In genomic region chr6:83464741-83465140, GRCh38 we compare ENCODE assay signal across 26 cellular contexts. TPM values are rescaled to one million over a fixed set of nuclear protein-coding genes. Genes with fewer than 3 reads are reported as not detected.
DNase-seq lines count a peak whose midpoint lies in the region; ATAC-seq, FAIRE-seq and TF ChIP-seq lines count a peak whose summit lies in the region.
"Had no signal": no experiment of that assay in that cellular context is flagged by ENCODE, and none has a peak within 500 bp of the region (broad histone marks: within the 10 kb centered on the region; RNA-seq: fewer than 3 reads in every experiment).

No MANE protein-coding gene starts in this region.

- H3K36me3 ChIP-seq in RWPE2 (ENCODE audit: low read depth): no peaks in the 10 kb centered on the region
- H3K36me3 ChIP-seq in small intestine (ENCODE audit: control insufficient read depth in 2 of 2, insufficient read depth in 2 of 2, low read length in 2 of 2): no peaks in the 10 kb centered on the region
- H3K36me3 ChIP-seq: spleen, vagina had no signal

- no peak for TF ChIP-seq CTCF in RWPE2 (IDR thresholded peaks at IDR 0.05; ENCODE audit: poor library complexity, severe bottlenecking)
- no peak for TF ChIP-seq CTCF in foreskin keratinocyte (conservative IDR thresholded peaks at IDR 0.05)

- ATAC-seq in RWPE2 (ENCODE audit: low read depth): peak; percentile 92
- peak; percentile 99 for ATAC-seq in foreskin keratinocyte
- ATAC-seq in GM19455 (IDR thresholded peaks at IDR 0.05; ENCODE audit: unreplicated experiment): no peak
- ATAC-seq: stimulated activated memory B cell treated with anti-CD40 and anti-IgM and Interleukin-4, amounts not matched to agents 10 μg/mL and 1 μg/mL and 100 μg/mL, for 72 hours; WTC11 had no signal

- no peak for FAIRE-seq in small intestine (lab: Jason Lieb, UNC)
- FAIRE-seq: GM12891 had no signal

- no peaks in the 10 kb centered on the region for H3K27me3 ChIP-seq in RWPE2 (ENCODE audit: insufficient read depth, poor library complexity, severe bottlenecking)
- no peaks in the 10 kb centered on the region for H3K27me3 ChIP-seq in foreskin keratinocyte
- H3K27me3 ChIP-seq in small intestine (ENCODE audit: control insufficient read depth in 2 of 2, insufficient read depth in 2 of 2, low read length in 2 of 2): no peaks in the 10 kb centered on the region
- H3K27me3 ChIP-seq: spleen, vagina had no signal

- no peaks in the 10 kb centered on the region for H3K9me3 ChIP-seq in RWPE2 (ENCODE audit: severe bottlenecking)
- H3K9me3 ChIP-seq in small intestine (ENCODE audit: control insufficient read depth, low read depth): no peaks in the 10 kb centered on the region
- H3K9me3 ChIP-seq: spleen, vagina had no signal

- peak; percentile 26 for DNase-seq in HT1080 (ENCODE audit: low read depth)
- DNase-seq in RWPE2 (ENCODE audit: low spot score): no peak
- peak; percentile 78 to 91 for DNase-seq in foreskin keratinocyte
- peak; percentile 92 for DNase-seq in small intestine
- DNase-seq in NCI-H146 treated with DMSO at 0.1 percent for 48 hours (lab: John Stamatoyannopoulos, UW; ENCODE audit: unreplicated experiment): no peak
- DNase-seq in activated T-cell treated with anti-CD3 and anti-CD28 coated beads, Interleukin-2, amount 50 U/mL, for 1 hour: no peak
- DNase-seq: activated CD4-positive, alpha-beta T cell treated with anti-CD3 and anti-CD28 coated beads, Interleukin-2, amount 50 U/mL, for 1 hour; activated naive CD4-positive, alpha-beta T cell treated with anti-CD3 and anti-CD28 coated beads, Interleukin-2, amount 10 ng/mL, durations not matched to agents 7 days and 5 days; C1 segment of cervical spinal cord; Calu3; dermis blood vessel endothelial cell; H9; naive B cell; NCI-H146; NCI-H2171; NCI-H526; occipital lobe; Right ventricle myocardium superior; spleen; stimulated activated CD4-positive, alpha-beta T cell treated with anti-CD3 and anti-CD28 coated beads, Interleukin-2, amount 100 ng/mL, for 48 hours had no signal

- H3K4me3 ChIP-seq in RWPE2 (ENCODE audit: severe bottlenecking) (no peak overlapping the region), small intestine (ENCODE audit: low read depth in 1 of 2, low read length in 2 of 2) (no peak overlapping the region)
- H3K4me3 ChIP-seq: spleen, vagina had no signal

- peak overlapping the region; percentile 79 for H3K27ac ChIP-seq in RWPE2 (ENCODE audit: poor library complexity, severe bottlenecking)
- H3K27ac ChIP-seq in foreskin keratinocyte: peak overlapping the region; percentile 55
- peak overlapping the region in 1 of 2 donors; percentile 36 for H3K27ac ChIP-seq in small intestine (ENCODE audit: low read depth in 1 of 2, low read length in 1 of 2)
- H3K27ac ChIP-seq: vagina had no signal

- H3K4me1 ChIP-seq in RWPE2 (ENCODE audit: insufficient read depth, poor library complexity, severe bottlenecking): peaks cover 18% of the 10 kb centered on the region
- peaks cover 22% of the 10 kb centered on the region for H3K4me1 ChIP-seq in foreskin keratinocyte
- no peaks in the 10 kb centered on the region for H3K4me1 ChIP-seq in small intestine (ENCODE audit: control insufficient read depth in 2 of 2, insufficient read depth in 1 of 2, low read depth in 1 of 2, low read length in 1 of 2)
- H3K4me1 ChIP-seq: vagina had no signal

- 14 to 61% (median 46%) methylated on average over 3 of the region's 3 CpGs for WGBS in small intestine, 3 donors

RNA-seq across cellular contexts. Expression of gene ME1, which starts 33.9 kb away (rescaled TPM):
- total RNA-seq in HT1080 (2014; rRNA removed; shearing (Covaris generic)): 12.1 and 22.0 TPM in 2 replicates
- polyA plus RNA-seq in HT1080 (2015; cell fraction: cytosol; rRNA removed): 22.5 and 28.7 TPM in 2 replicates
- 22.9 and 23.0 TPM in 2 replicates for polyA plus RNA-seq in HT1080 (2015; cell fraction: nucleus; rRNA removed)
- total RNA-seq in foreskin keratinocyte: 40.2 and 50.8 TPM in 2 replicates
- polyA plus RNA-seq in foreskin keratinocyte (22.3 and 23.7 TPM in 2 replicates), small intestine (10 to 100 TPM; 15.1 to 48.3 (median 16.1) TPM)
- total RNA-seq: activated T-helper 1 cell treated with anti-CD3 and anti-CD28 coated beads, Interleukin-12 subunit alpha, Interleukin-12 subunit beta, Interleukin-2, Interleukin-4 antibody, amounts not matched to agents 30 ng/mL and 10 ng/mL and 1 ng/mL, durations not matched to agents 14 hours and 24 hours and 36 hours had no signal

RNA-seq across cellular contexts. Expression of gene PRSS35, which starts 47.6 kb away (rescaled TPM):
- total RNA-seq in HT1080 (2014; rRNA removed; shearing (Covaris generic)): 0.69 and 0.70 TPM in 2 replicates
- polyA plus RNA-seq in HT1080 (2015; cell fraction: cytosol; rRNA removed): 0.07 and 0.12 TPM in 2 replicates
- polyA plus RNA-seq in HT1080 (2015; cell fraction: nucleus; rRNA removed): 0.22 and 0.35 TPM in 2 replicates
- not detected in 2 replicates for total RNA-seq in foreskin keratinocyte
- polyA plus RNA-seq in foreskin keratinocyte (not detected in 2 replicates), small intestine (under 1 TPM in 1 of 3 donors, not detected in 2; 0.12 TPM)
- total RNA-seq: activated T-helper 1 cell treated with anti-CD3 and anti-CD28 coated beads, Interleukin-12 subunit alpha, Interleukin-12 subunit beta, Interleukin-2, Interleukin-4 antibody, amounts not matched to agents 30 ng/mL and 10 ng/mL and 1 ng/mL, durations not matched to agents 14 hours and 24 hours and 36 hours; Calu3; dermis blood vessel endothelial cell; Right ventricle myocardium superior; vagina had no signal

Comparison
In these comparisons a context has a peak if more than half of its experiments do, and no peak if none do; other contexts are left out.
1. DNase-seq: peak in HT1080 (single experiment), foreskin keratinocyte (2 of 2) and small intestine (single experiment); none in RWPE2 (single experiment), NCI-H146 treated with DMSO at 0.1 percent for 48 hours (single experiment) and activated T-cell treated with anti-CD3 and anti-CD28 coated beads, Interleukin-2, amount 50 U/mL, for 1 hour (single experiment).